Comparison of ENCODE assay signal across 8 cellular contexts in the genomic region with DNA sequence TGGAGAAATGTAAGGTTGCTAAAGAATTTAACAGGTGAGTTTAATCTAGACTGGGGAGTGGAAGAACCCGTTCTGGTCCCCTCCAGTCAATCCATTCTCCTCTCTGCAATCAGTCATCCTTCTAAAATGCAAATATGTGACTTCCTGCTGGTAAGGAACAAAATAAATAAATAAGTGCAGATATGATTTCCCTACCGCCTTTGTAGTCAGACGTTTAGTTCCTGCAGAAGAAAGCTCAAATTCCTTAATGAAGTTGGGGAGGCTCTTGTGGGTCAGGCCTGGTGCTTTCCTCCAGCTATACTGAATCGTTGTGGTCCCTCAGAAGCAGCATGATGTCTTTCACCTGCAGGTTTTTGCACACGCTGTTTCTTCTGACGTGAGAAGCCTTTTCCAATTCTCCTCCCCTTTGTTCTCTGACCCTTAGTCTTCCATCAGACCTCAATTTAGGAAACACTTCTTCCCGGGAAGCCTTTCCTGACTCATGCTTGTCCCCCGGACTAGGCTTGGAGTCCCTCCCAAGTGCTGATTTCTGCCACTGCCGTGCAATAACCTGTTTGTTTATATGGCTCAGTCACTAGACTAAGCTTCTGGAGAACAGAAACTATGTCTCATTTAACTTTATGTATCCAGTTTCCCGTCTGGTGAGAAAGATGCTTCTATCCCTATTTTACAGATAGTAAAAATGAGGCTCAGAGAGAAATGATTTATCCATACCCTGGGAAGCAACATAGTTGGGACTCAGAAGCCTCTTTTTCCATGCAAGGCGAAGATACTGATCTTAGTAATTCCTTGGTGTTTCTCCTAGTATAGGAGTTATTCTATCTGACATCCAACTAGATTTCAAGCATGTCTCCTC. TPM values are rescaled to one million over a fixed set of nuclear protein-coding genes. Genes with fewer than 3 reads are reported as not detected.
DNase-seq lines count a peak whose midpoint lies in the region; ATAC-seq, FAIRE-seq and TF ChIP-seq lines count a peak whose summit lies in the region.

No MANE protein-coding gene starts in this region.

- H3K4me3 ChIP-seq in keratinocyte (ENCODE audit: control insufficient read depth in 2 of 3, extremely low read depth in 1 of 3, insufficient read depth in 2 of 3, low read depth in 1 of 3, low read length in 3 of 3) (peak overlapping the region; percentile 81 to 100 (median 98)), thymus (ENCODE audit: low read length) (peak overlapping the region; percentile 84)

- 35% methylated on average over 11 of the region's 11 CpGs for WGBS in thymus

- H3K79me2 ChIP-seq in keratinocyte (ENCODE audit: control insufficient read depth, insufficient read depth, low read length), result peaks cover 59% of the 10 kb centered on the region

- dilution Hi-C loops in keratinocyte (cut with MboI; ENCODE audit: extremely low pct_ligation_motif_present, low sequenced_read_pairs), result no loop called here

- no peak for TF ChIP-seq CTCF in keratinocyte (optimal IDR thresholded peaks at IDR 0.05 in 1 of 3, IDR thresholded peaks at IDR 0.05 in 1 of 3, conservative IDR thresholded peaks at IDR 0.05 in 1 of 3; ENCODE audit: extremely low read depth in 1 of 3, insufficient read depth in 2 of 3, low read length in 3 of 3)

- peak overlapping the region; percentile 99 for H3K9ac ChIP-seq in keratinocyte (ENCODE audit: control insufficient read depth, extremely low read depth, insufficient read depth, low read length)

- peaks cover 8% of the 10 kb centered on the region for H4K20me1 ChIP-seq in keratinocyte (ENCODE audit: control insufficient read depth, extremely low read depth, insufficient read depth, low read length)

- H3K4me2 ChIP-seq in keratinocyte (ENCODE audit: control insufficient read depth, extremely low read depth, insufficient read depth, low read depth, low read length), result peak overlapping the region; percentile 99

- H3K4me3 Mint-ChIP-seq in activated T-cell treated with anti-CD3 and anti-CD28 coated beads, Interleukin-2, amount 50 U/mL, for 24 hours, result peak overlapping the region; percentile 99

- peaks cover 51% of the 10 kb centered on the region for H3K36me3 Mint-ChIP-seq in activated T-cell treated with anti-CD3 and anti-CD28 coated beads, Interleukin-2, amount 50 U/mL, for 24 hours (ENCODE audit: low read depth)
- H3K36me3 Mint-ChIP-seq in activated naive CD4-positive, alpha-beta T cell treated with anti-CD3 and anti-CD28 coated beads, Interleukin-2, amount 50 U/mL, for 72 hours, result peaks cover 27 to 40% of the 10 kb centered on the region in 2 donors

- H3K4me1 ChIP-seq in keratinocyte (ENCODE audit: control insufficient read depth, extremely low read depth, insufficient read depth, low read length), result peaks cover 41% of the 10 kb centered on the region
- H3K4me1 ChIP-seq in thymus (ENCODE audit: control insufficient read depth, insufficient read depth, low read length), result peaks cover 34% of the 10 kb centered on the region

- peaks cover 8 to 14% of the 10 kb centered on the region in 2 experiments for H3K36me3 ChIP-seq in keratinocyte (ENCODE audit: control insufficient read depth in 2 of 2, extremely low read depth in 1 of 2, insufficient read depth in 2 of 2, low read length in 2 of 2)
- peaks cover 14% of the 10 kb centered on the region for H3K36me3 ChIP-seq in thymus (ENCODE audit: control insufficient read depth, insufficient read depth)

- H3K9me3 ChIP-seq in keratinocyte (ENCODE audit: control insufficient read depth, low read depth, low read length), result no peaks in the 10 kb centered on the region
- H3K9me3 ChIP-seq in thymus (ENCODE audit: control insufficient read depth), result no peaks in the 10 kb centered on the region

- FAIRE-seq in keratinocyte (lab: Jason Lieb, UNC), result no peak

- DNase-seq in activated T-cell treated with anti-CD3 and anti-CD28 coated beads, Interleukin-2, amount 50 U/mL, for 24 hours, result no peak
- no peak for DNase-seq in activated T-cell treated with anti-CD3 and anti-CD28 coated beads, Interleukin-2, amount 50 U/mL, for 1 hour
- DNase-seq in activated naive CD4-positive, alpha-beta T cell treated with anti-CD3 and anti-CD28 coated beads, Interleukin-2, amount 50 U/mL, for 72 hours (ENCODE audit: low spot score in 2 of 2), result no peak
- DNase-seq in keratinocyte (ENCODE audit: low read depth, low spot score) (no peak), cortex of kidney (lab: John Stamatoyannopoulos, UW) (no peak), NCI-H1930 (lab: John Stamatoyannopoulos, UW) (no peak), NCI-H2196 treated with DMSO at 0.1 percent for 48 hours (lab: John Stamatoyannopoulos, UW; ENCODE audit: unreplicated experiment) (no peak)

- no peak for ATAC-seq in activated naive CD4-positive, alpha-beta T cell treated with anti-CD3 and anti-CD28 coated beads, Interleukin-2, amount 50 U/mL, for 72 hours

- no peaks in the 10 kb centered on the region for H3K9me1 ChIP-seq in keratinocyte (ENCODE audit: control insufficient read depth, extremely low read depth, insufficient read depth, low read length)

- no peaks in the 10 kb centered on the region for H3K27me3 Mint-ChIP-seq in activated T-cell treated with anti-CD3 and anti-CD28 coated beads, Interleukin-2, amount 50 U/mL, for 24 hours

- H3K27me3 ChIP-seq in keratinocyte (ENCODE audit: control insufficient read depth, extremely low read depth, insufficient read depth, low read length) (no peaks in the 10 kb centered on the region), thymus (ENCODE audit: control insufficient read depth, insufficient read depth) (no peaks in the 10 kb centered on the region)

- H2AFZ ChIP-seq in keratinocyte (ENCODE audit: control insufficient read depth, low read length), result no peak overlapping the region

- peak overlapping the region; percentile 99 for H3K27ac Mint-ChIP-seq in activated T-cell treated with anti-CD3 and anti-CD28 coated beads, Interleukin-2, amount 50 U/mL, for 24 hours
- peak overlapping the region; percentile 99 to 100 for H3K27ac Mint-ChIP-seq in activated naive CD4-positive, alpha-beta T cell treated with anti-CD3 and anti-CD28 coated beads, Interleukin-2, amount 50 U/mL, for 72 hours

- H3K4me1 Mint-ChIP-seq in activated T-cell treated with anti-CD3 and anti-CD28 coated beads, Interleukin-2, amount 50 U/mL, for 24 hours (ENCODE audit: low read depth), result peaks cover 57% of the 10 kb centered on the region

- H3K27ac ChIP-seq in keratinocyte (ENCODE audit: control insufficient read depth, insufficient read depth, low read length), result peak overlapping the region; percentile 98
- no peak overlapping the region for H3K27ac ChIP-seq in thymus (ENCODE audit: low read depth)

- H3K9me3 Mint-ChIP-seq in activated T-cell treated with anti-CD3 and anti-CD28 coated beads, Interleukin-2, amount 50 U/mL, for 24 hours, result no peaks in the 10 kb centered on the region
- H3K9me3 Mint-ChIP-seq in activated naive CD4-positive, alpha-beta T cell treated with anti-CD3 and anti-CD28 coated beads, Interleukin-2, amount 50 U/mL, for 72 hours, result no peaks in the 10 kb centered on the region

RNA-seq across cellular contexts. Expression of gene ATP6V1G1, which starts 1.3 kb away (rescaled TPM):
- total RNA-seq in activated naive CD4-positive, alpha-beta T cell treated with anti-CD3 and anti-CD28 coated beads, Interleukin-2, amount 50 U/mL, for 72 hours, result 10 to 100 TPM; 37.4 to 37.8 TPM
- 159 to 214 TPM (median 211 TPM) in 3 replicates for polyA plus RNA-seq in keratinocyte
- polyA plus RNA-seq in keratinocyte (2011; ENCODE audit: low read depth), result 104 TPM
- 222 and 310 TPM in 2 replicates for polyA plus RNA-seq in keratinocyte (2011; cell fraction: cytosol; rRNA removed)
- polyA plus RNA-seq in keratinocyte (2011; cell fraction: nucleus; rRNA removed), result 115 and 146 TPM in 2 replicates
- 132 and 242 TPM in 2 replicates for polyA plus RNA-seq in keratinocyte (2012; ENCODE audit: low replicate concordance)
- polyA minus RNA-seq in keratinocyte, result 22.0 to 47.9 TPM (median 44.0 TPM) in 3 replicates
- 94.0 TPM for polyA minus RNA-seq in keratinocyte (2011; cell fraction: cytosol; rRNA and poly(A)+ RNA removed)
- 21.2 and 40.0 TPM in 2 replicates for polyA minus RNA-seq in keratinocyte (2011; cell fraction: nucleus; rRNA and poly(A)+ RNA removed)
- polyA plus RNA-seq in thymus, result 222 TPM

RNA-seq across cellular contexts. Expression of gene TMEM268, which starts 22.2 kb away (rescaled TPM):
- total RNA-seq in activated naive CD4-positive, alpha-beta T cell treated with anti-CD3 and anti-CD28 coated beads, Interleukin-2, amount 50 U/mL, for 72 hours, result 10 to 100 TPM; 20.4 to 31.4 TPM
- polyA plus RNA-seq in keratinocyte (7.0 to 7.6 TPM (median 7.6 TPM) in 3 replicates), thymus (7.5 TPM)
- polyA plus RNA-seq in keratinocyte (2011; ENCODE audit: low read depth), result 5.3 TPM
- polyA plus RNA-seq in keratinocyte (2011; cell fraction: cytosol; rRNA removed), result 5.3 and 9.4 TPM in 2 replicates
- polyA plus RNA-seq in keratinocyte (2011; cell fraction: nucleus; rRNA removed), result 9.6 and 10.2 TPM in 2 replicates
- 3.5 and 3.8 TPM in 2 replicates for polyA plus RNA-seq in keratinocyte (2012; ENCODE audit: low replicate concordance)
- 9.2 to 10.8 TPM (median 10.4 TPM) in 3 replicates for polyA minus RNA-seq in keratinocyte
- 4.0 TPM for polyA minus RNA-seq in keratinocyte (2011; cell fraction: cytosol; rRNA and poly(A)+ RNA removed)
- polyA minus RNA-seq in keratinocyte (2011; cell fraction: nucleus; rRNA and poly(A)+ RNA removed), result 5.1 and 7.4 TPM in 2 replicates
